In the genomic region with DNA sequence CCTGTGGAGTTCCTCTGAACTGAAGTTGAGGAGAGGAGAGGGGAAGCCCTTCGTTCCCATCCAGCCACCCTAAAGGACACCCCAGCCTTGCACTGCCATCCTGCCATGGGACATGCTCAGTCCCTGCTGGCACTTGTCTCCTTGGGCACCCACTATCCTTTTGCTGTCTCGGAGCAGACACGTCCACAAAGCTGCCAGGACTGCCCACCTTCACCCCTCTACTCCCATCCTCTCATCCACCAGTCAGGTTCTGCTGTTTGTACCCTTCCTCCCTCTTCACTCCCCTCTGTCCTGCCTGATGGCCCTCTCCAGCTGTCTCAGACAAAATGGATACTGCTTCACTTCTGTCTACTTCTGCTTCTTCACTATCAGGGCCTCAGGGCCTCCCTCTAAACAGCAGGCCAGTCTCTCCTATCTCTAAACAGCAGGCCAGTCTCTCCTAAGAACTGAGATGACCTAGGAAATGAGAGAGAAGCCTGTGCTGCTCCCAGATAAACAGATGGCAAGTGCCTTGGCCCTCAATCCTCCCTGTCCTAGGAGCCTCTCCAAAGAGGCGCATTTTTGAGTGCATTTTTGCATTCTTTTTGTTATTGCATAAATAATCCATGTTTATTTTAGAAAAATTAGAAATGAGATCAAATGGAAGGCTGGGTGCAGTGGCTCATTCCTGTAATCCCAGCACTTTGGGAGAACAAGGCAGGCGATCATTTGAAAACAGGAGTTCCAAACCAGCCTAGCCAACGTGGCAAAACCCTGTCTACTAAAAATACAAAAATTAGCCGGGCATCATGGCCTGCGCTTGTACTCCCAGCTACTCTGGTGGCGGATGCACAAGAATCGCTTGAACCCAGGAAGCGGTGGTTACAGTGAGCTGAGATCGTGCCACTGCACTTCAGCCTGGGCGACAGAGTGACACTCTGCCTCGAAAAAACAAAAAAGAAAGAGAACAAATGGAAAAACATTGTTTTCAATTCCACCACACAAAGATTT, we compare ENCODE assay signal across 1 cellular context.
A peak's percentile ranks its signal among the peaks of the same experiment; 100 is the strongest.
TF ChIP-seq lines count a peak whose summit lies in the region.

No MANE protein-coding gene starts in this region.

TF ChIP-seq in K562, 482 proteins besides CTCF, POLR2A, EP300 and RAD21 (continued from another document and continues in another):
- TF ChIP-seq, protein P1, sequence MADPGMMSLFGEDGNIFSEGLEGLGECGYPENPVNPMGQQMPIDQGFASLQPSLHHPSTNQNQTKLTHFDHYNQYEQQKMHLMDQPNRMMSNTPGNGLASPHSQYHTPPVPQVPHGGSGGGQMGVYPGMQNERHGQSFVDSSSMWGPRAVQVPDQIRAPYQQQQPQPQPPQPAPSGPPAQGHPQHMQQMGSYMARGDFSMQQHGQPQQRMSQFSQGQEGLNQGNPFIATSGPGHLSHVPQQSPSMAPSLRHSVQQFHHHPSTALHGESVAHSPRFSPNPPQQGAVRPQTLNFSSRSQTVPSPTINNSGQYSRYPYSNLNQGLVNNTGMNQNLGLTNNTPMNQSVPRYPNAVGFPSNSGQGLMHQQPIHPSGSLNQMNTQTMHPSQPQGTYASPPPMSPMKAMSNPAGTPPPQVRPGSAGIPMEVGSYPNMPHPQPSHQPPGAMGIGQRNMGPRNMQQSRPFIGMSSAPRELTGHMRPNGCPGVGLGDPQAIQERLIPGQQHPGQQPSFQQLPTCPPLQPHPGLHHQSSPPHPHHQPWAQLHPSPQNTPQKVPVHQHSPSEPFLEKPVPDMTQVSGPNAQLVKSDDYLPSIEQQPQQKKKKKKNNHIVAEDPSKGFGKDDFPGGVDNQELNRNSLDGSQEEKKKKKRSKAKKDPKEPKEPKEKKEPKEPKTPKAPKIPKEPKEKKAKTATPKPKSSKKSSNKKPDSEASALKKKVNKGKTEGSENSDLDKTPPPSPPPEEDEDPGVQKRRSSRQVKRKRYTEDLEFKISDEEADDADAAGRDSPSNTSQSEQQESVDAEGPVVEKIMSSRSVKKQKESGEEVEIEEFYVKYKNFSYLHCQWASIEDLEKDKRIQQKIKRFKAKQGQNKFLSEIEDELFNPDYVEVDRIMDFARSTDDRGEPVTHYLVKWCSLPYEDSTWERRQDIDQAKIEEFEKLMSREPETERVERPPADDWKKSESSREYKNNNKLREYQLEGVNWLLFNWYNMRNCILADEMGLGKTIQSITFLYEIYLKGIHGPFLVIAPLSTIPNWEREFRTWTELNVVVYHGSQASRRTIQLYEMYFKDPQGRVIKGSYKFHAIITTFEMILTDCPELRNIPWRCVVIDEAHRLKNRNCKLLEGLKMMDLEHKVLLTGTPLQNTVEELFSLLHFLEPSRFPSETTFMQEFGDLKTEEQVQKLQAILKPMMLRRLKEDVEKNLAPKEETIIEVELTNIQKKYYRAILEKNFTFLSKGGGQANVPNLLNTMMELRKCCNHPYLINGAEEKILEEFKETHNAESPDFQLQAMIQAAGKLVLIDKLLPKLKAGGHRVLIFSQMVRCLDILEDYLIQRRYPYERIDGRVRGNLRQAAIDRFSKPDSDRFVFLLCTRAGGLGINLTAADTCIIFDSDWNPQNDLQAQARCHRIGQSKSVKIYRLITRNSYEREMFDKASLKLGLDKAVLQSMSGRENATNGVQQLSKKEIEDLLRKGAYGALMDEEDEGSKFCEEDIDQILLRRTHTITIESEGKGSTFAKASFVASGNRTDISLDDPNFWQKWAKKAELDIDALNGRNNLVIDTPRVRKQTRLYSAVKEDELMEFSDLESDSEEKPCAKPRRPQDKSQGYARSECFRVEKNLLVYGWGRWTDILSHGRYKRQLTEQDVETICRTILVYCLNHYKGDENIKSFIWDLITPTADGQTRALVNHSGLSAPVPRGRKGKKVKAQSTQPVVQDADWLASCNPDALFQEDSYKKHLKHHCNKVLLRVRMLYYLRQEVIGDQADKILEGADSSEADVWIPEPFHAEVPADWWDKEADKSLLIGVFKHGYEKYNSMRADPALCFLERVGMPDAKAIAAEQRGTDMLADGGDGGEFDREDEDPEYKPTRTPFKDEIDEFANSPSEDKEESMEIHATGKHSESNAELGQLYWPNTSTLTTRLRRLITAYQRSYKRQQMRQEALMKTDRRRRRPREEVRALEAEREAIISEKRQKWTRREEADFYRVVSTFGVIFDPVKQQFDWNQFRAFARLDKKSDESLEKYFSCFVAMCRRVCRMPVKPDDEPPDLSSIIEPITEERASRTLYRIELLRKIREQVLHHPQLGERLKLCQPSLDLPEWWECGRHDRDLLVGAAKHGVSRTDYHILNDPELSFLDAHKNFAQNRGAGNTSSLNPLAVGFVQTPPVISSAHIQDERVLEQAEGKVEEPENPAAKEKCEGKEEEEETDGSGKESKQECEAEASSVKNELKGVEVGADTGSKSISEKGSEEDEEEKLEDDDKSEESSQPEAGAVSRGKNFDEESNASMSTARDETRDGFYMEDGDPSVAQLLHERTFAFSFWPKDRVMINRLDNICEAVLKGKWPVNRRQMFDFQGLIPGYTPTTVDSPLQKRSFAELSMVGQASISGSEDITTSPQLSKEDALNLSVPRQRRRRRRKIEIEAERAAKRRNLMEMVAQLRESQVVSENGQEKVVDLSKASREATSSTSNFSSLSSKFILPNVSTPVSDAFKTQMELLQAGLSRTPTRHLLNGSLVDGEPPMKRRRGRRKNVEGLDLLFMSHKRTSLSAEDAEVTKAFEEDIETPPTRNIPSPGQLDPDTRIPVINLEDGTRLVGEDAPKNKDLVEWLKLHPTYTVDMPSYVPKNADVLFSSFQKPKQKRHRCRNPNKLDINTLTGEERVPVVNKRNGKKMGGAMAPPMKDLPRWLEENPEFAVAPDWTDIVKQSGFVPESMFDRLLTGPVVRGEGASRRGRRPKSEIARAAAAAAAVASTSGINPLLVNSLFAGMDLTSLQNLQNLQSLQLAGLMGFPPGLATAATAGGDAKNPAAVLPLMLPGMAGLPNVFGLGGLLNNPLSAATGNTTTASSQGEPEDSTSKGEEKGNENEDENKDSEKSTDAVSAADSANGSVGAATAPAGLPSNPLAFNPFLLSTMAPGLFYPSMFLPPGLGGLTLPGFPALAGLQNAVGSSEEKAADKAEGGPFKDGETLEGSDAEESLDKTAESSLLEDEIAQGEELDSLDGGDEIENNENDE (IDR thresholded peaks at IDR 0.05; ENCODE audit: low read depth, low read length) = no peak
- no peak for TF ChIP-seq ZBTB7A (IDR thresholded peaks at IDR 0.05; ENCODE audit: borderline replicate concordance, control insufficient read depth, low read depth, low read length)
- TF ChIP-seq GATA2 (CRISPR knock-in tag; IDR thresholded peaks at IDR 0.05) = peak; percentile 100
- TF ChIP-seq BMI1 (IDR thresholded peaks at IDR 0.05; ENCODE audit: low read length) = no peak
- TF ChIP-seq ARHGAP35 (IDR thresholded peaks at IDR 0.05; ENCODE audit: partially characterized antibody) = peak; percentile 64
- TF ChIP-seq GTF2A2 (tag; IDR thresholded peaks at IDR 0.05) = peak; percentile 82
- TF ChIP-seq, protein P2, sequence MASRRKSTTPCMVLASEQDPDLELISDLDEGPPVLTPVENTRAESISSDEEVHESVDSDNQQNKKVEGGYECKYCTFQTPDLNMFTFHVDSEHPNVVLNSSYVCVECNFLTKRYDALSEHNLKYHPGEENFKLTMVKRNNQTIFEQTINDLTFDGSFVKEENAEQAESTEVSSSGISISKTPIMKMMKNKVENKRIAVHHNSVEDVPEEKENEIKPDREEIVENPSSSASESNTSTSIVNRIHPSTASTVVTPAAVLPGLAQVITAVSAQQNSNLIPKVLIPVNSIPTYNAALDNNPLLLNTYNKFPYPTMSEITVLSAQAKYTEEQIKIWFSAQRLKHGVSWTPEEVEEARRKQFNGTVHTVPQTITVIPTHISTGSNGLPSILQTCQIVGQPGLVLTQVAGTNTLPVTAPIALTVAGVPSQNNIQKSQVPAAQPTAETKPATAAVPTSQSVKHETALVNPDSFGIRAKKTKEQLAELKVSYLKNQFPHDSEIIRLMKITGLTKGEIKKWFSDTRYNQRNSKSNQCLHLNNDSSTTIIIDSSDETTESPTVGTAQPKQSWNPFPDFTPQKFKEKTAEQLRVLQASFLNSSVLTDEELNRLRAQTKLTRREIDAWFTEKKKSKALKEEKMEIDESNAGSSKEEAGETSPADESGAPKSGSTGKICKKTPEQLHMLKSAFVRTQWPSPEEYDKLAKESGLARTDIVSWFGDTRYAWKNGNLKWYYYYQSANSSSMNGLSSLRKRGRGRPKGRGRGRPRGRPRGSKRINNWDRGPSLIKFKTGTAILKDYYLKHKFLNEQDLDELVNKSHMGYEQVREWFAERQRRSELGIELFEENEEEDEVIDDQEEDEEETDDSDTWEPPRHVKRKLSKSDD (conservative IDR thresholded peaks at IDR 0.05; ENCODE audit: low read length) = no peak
- TF ChIP-seq FOXA3 (CRISPR knock-in tag; conservative IDR thresholded peaks at IDR 0.05 in 1 of 2, IDR thresholded peaks at IDR 0.05 in 1 of 2) = peak in 1 of 2 experiments; percentile 82; a peak in 2 of 4 replicates
- TF ChIP-seq KLF6 (CRISPR knock-in tag; IDR thresholded peaks at IDR 0.05; ENCODE audit: borderline replicate concordance) = peak; percentile 84; the same call in 1 of the 2 replicates
- peak; percentile 85 for TF ChIP-seq TAF9B (IDR thresholded peaks at IDR 0.05; ENCODE audit: partially characterized antibody)
- TF ChIP-seq, protein P3, sequence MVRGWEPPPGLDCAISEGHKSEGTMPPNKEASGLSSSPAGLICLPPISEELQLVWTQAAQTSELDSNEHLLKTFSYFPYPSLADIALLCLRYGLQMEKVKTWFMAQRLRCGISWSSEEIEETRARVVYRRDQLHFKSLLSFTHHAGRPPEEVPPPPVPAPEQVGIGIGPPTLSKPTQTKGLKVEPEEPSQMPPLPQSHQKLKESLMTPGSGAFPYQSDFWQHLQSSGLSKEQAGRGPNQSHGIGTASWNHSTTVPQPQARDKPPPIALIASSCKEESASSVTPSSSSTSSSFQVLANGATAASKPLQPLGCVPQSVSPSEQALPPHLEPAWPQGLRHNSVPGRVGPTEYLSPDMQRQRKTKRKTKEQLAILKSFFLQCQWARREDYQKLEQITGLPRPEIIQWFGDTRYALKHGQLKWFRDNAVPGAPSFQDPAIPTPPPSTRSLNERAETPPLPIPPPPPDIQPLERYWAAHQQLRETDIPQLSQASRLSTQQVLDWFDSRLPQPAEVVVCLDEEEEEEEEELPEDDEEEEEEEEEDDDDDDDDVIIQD (CRISPR knock-in tag; IDR thresholded peaks at IDR 0.05) = peak; percentile 87; the same call in 1 of the 2 replicates
- peak; percentile 65 for TF ChIP-seq ZNF384 (IDR thresholded peaks at IDR 0.05; ENCODE audit: low read depth, low read length)
- TF ChIP-seq HOXB6 (CRISPR knock-in tag; IDR thresholded peaks at IDR 0.05; ENCODE audit: borderline replicate concordance) = no peak
- no peak for TF ChIP-seq KLF10 (CRISPR knock-in tag; IDR thresholded peaks at IDR 0.05)
- TF ChIP-seq TBL1XR1 (IDR thresholded peaks at IDR 0.05; ENCODE audit: low read length in 2 of 2) = peak; percentile 99
- peak; percentile 2 for TF ChIP-seq ZFP36 (IDR thresholded peaks at IDR 0.05; ENCODE audit: low read depth, low read length, partially characterized antibody)
- TF ChIP-seq ARID1B (IDR thresholded peaks at IDR 0.05) = peak; percentile 100
- TF ChIP-seq SAFB (IDR thresholded peaks at IDR 0.05; ENCODE audit: borderline replicate concordance, low read depth, low read length) = no peak
- TF ChIP-seq, protein P4, sequence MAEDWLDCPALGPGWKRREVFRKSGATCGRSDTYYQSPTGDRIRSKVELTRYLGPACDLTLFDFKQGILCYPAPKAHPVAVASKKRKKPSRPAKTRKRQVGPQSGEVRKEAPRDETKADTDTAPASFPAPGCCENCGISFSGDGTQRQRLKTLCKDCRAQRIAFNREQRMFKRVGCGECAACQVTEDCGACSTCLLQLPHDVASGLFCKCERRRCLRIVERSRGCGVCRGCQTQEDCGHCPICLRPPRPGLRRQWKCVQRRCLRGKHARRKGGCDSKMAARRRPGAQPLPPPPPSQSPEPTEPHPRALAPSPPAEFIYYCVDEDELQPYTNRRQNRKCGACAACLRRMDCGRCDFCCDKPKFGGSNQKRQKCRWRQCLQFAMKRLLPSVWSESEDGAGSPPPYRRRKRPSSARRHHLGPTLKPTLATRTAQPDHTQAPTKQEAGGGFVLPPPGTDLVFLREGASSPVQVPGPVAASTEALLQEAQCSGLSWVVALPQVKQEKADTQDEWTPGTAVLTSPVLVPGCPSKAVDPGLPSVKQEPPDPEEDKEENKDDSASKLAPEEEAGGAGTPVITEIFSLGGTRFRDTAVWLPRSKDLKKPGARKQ (CRISPR knock-in tag; IDR thresholded peaks at IDR 0.05) = 0 out of 2 replicates have a peak, but pooled peaks have one; percentile 70
- TF ChIP-seq TAF7 (tag; IDR thresholded peaks at IDR 0.05) = peak; percentile 93
- TF ChIP-seq MEIS2 (IDR thresholded peaks at IDR 0.05; ENCODE audit: partially characterized antibody) = peak; percentile 78
- 0 out of 2 replicates have a peak, but pooled peaks have one; percentile 31 for TF ChIP-seq NR2F6 (CRISPR knock-in tag; IDR thresholded peaks at IDR 0.05)
- TF ChIP-seq TRIM28 (IDR thresholded peaks at IDR 0.05) = peak; percentile 83
- TF ChIP-seq HDAC8 (tag; IDR thresholded peaks at IDR 0.05) = peak; percentile 92
- TF ChIP-seq, protein P5, sequence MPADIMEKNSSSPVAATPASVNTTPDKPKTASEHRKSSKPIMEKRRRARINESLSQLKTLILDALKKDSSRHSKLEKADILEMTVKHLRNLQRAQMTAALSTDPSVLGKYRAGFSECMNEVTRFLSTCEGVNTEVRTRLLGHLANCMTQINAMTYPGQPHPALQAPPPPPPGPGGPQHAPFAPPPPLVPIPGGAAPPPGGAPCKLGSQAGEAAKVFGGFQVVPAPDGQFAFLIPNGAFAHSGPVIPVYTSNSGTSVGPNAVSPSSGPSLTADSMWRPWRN (IDR thresholded peaks at IDR 0.05; ENCODE audit: low read depth) = peak; percentile 81
- TF ChIP-seq SRSF1 (IDR thresholded peaks at IDR 0.05; ENCODE audit: low read depth, low read length) = no peak
- no peak for TF ChIP-seq POLR2G (IDR thresholded peaks at IDR 0.05; ENCODE audit: low read depth, low read length)
- peak; percentile 99 for TF ChIP-seq ELF4 (CRISPR knock-in tag; IDR thresholded peaks at IDR 0.05)
- peak; percentile 51; the same call in 1 of the 2 replicates for TF ChIP-seq ZNF445 (CRISPR knock-in tag; IDR thresholded peaks at IDR 0.05; ENCODE audit: low read depth)
- TF ChIP-seq, protein P6, sequence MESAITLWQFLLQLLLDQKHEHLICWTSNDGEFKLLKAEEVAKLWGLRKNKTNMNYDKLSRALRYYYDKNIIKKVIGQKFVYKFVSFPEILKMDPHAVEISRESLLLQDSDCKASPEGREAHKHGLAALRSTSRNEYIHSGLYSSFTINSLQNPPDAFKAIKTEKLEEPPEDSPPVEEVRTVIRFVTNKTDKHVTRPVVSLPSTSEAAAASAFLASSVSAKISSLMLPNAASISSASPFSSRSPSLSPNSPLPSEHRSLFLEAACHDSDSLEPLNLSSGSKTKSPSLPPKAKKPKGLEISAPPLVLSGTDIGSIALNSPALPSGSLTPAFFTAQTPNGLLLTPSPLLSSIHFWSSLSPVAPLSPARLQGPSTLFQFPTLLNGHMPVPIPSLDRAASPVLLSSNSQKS (CRISPR knock-in tag; IDR thresholded peaks at IDR 0.05) = no peak
- no peak for TF ChIP-seq BDP1 (IDR thresholded peaks at IDR 0.05; ENCODE audit: insufficient read depth, insufficient read length)
- TF ChIP-seq, protein P7, sequence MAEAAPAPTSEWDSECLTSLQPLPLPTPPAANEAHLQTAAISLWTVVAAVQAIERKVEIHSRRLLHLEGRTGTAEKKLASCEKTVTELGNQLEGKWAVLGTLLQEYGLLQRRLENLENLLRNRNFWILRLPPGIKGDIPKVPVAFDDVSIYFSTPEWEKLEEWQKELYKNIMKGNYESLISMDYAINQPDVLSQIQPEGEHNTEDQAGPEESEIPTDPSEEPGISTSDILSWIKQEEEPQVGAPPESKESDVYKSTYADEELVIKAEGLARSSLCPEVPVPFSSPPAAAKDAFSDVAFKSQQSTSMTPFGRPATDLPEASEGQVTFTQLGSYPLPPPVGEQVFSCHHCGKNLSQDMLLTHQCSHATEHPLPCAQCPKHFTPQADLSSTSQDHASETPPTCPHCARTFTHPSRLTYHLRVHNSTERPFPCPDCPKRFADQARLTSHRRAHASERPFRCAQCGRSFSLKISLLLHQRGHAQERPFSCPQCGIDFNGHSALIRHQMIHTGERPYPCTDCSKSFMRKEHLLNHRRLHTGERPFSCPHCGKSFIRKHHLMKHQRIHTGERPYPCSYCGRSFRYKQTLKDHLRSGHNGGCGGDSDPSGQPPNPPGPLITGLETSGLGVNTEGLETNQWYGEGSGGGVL (CRISPR knock-in tag; IDR thresholded peaks at IDR 0.05) = no peak
- no peak for TF ChIP-seq CREBBP (IDR thresholded peaks at IDR 0.05; ENCODE audit: low read depth, low read length)
